In the genomic region with DNA sequence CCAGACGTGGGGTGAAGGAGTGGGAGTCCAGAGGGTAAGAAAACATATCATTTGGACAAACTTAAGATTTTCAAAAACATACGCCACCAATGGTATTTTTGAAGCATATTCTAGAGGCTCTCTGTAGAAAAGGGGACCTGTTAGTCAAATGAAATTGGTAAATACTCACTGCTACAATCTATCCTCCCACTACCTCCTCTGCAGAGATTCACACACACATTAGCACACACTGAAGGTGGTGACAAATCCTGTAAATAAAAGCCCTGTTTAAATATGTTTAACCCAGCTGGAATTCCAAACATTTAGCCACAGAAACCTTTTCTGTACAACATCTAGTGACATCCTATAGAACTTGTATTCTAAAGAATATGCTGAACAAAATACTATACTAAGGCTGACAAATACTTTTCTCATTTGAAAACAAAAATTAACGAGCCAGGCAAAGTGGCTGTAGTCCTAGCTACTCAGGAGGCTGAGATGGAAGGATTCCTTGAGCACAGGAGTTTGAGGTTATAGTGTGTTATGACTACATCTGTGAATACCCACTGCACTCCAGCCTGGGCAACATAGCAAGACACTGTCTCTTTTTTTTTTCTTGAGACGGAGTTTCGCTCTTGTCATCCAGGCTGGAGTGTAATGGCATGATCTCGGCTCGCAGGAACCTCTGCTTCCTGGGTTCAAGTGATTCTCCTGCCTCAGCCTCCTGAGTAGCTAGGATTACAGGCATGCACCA, we compare ENCODE assay signal across 17 cellular contexts. TPM values are rescaled to one million over a fixed set of nuclear protein-coding genes. Genes with fewer than 3 reads are reported as not detected.
"Had no signal": no experiment of that assay in that cellular context is flagged by ENCODE, and none has a peak within 500 bp of the region (broad histone marks: within the 10 kb centered on the region; RNA-seq: fewer than 3 reads in every experiment).

No MANE protein-coding gene starts in this region.

- DNase-seq: activated CD4-positive, alpha-beta T cell treated with anti-CD3 and anti-CD28 coated beads, Interleukin-2, amount 50 U/mL, for 1 hour; activated CD4-positive, CD25-positive, alpha-beta regulatory T cell; activated naive CD4-positive, alpha-beta T cell treated with anti-CD3 and anti-CD28 coated beads, Interleukin-2, amount 10 ng/mL, durations not matched to agents 7 days and 5 days; body of pancreas; dermis blood vessel endothelial cell; natural killer cell; occipital lobe; stimulated activated CD4-positive, alpha-beta T cell treated with anti-CD3 and anti-CD28 coated beads, Interleukin-4, amount 100 ng/mL, for 24 hours; T-helper 2 cell had no signal

- H3K4me3 ChIP-seq: body of pancreas had no signal

- H3K9me3 ChIP-seq: body of pancreas had no signal

- FAIRE-seq: endometrium, TTC549, urothelium cell line had no signal

- H3K27me3 ChIP-seq: body of pancreas had no signal

- ATAC-seq: body of pancreas, esophagus mucosa, left lobe of liver, natural killer cell had no signal

- H3K27ac ChIP-seq: body of pancreas had no signal

RNA-seq across cellular contexts. Expression of gene CDK15, which starts 51.5 kb away (rescaled TPM):
- total RNA-seq: activated T-helper 2 cell treated with anti-CD3 and anti-CD28 coated beads, Interferon-gamma antibody, Interleukin-2, Interleukin-4, amounts not matched to agents 10 μg/mL and 5 μg/mL and 100 μg/mL, durations not matched to agents 14 hours and 24 hours and 36 hours; dermis blood vessel endothelial cell; occipital lobe; pulmonary artery endothelial cell had no signal

RNA-seq across cellular contexts. Expression of gene MPP4, which starts 56.4 kb away (rescaled TPM):
- total RNA-seq: activated T-helper 2 cell treated with anti-CD3 and anti-CD28 coated beads, Interferon-gamma antibody, Interleukin-2, Interleukin-4, amounts not matched to agents 10 μg/mL and 5 μg/mL and 100 μg/mL, durations not matched to agents 14 hours and 24 hours and 36 hours; body of pancreas; esophagus mucosa; left lobe of liver; mucosa of gallbladder had no signal
